ENCODE assay signal across 1 cellular context in genomic region chr15:55526559-55527036, GRCh38.
TF ChIP-seq lines count a peak whose summit lies in the region.

No MANE protein-coding gene starts in this region.

TF ChIP-seq in HepG2, 621 proteins besides CTCF, POLR2A, EP300 and RAD21 (continued from another document and continues in another):
- TF ChIP-seq USF2 (IDR thresholded peaks at IDR 0.05; ENCODE audit: low read depth, low read length) (peak; percentile 52), USF2 (CRISPR knock-in tag; IDR thresholded peaks at IDR 0.05; ENCODE audit: borderline replicate concordance) (peak; percentile 47; the same call in 1 of the 2 replicates), PTBP1 (IDR thresholded peaks at IDR 0.05; ENCODE audit: low read depth, low read length, poor library complexity, severe bottlenecking) (no peak), ZNF83 (CRISPR knock-in tag; IDR thresholded peaks at IDR 0.05; ENCODE audit: borderline replicate concordance) (no peak), ZNF3 (CRISPR knock-in tag; IDR thresholded peaks at IDR 0.05) (no peak), RBAK (CRISPR knock-in tag; IDR thresholded peaks at IDR 0.05) (no peak), ETS1 (CRISPR knock-in tag; IDR thresholded peaks at IDR 0.05) (no peak), ZNF567 (CRISPR knock-in tag; IDR thresholded peaks at IDR 0.05; ENCODE audit: borderline replicate concordance) (no peak), SP4 (CRISPR knock-in tag; IDR thresholded peaks at IDR 0.05) (peak; percentile 41; the same call in 1 of the 2 replicates), HDAC2 (CRISPR knock-in tag; IDR thresholded peaks at IDR 0.05) (no peak), ZNF407 (CRISPR knock-in tag; IDR thresholded peaks at IDR 0.05; ENCODE audit: not compliant biosample characterization) (no peak), PAX8 (CRISPR knock-in tag; IDR thresholded peaks at IDR 0.05; ENCODE audit: borderline replicate concordance) (no peak), RXRB (CRISPR knock-in tag; IDR thresholded peaks at IDR 0.05; ENCODE audit: borderline replicate concordance) (no peak), ELF1 (CRISPR knock-in tag; IDR thresholded peaks at IDR 0.05) (no peak), ZNF503 (CRISPR knock-in tag; IDR thresholded peaks at IDR 0.05) (no peak), ZNF557 (CRISPR knock-in tag; IDR thresholded peaks at IDR 0.05) (no peak), NAIF1 (CRISPR knock-in tag; IDR thresholded peaks at IDR 0.05; ENCODE audit: borderline replicate concordance) (no peak), HOXA5 (CRISPR knock-in tag; IDR thresholded peaks at IDR 0.05) (no peak), ZNF646 (CRISPR knock-in tag; IDR thresholded peaks at IDR 0.05) (no peak), ZNF574 (CRISPR knock-in tag; IDR thresholded peaks at IDR 0.05) (peak; percentile 75; the same call in 1 of the 2 replicates), ZBED4 (CRISPR knock-in tag; IDR thresholded peaks at IDR 0.05; ENCODE audit: borderline replicate concordance) (no peak), ZFAT (CRISPR knock-in tag; conservative IDR thresholded peaks at IDR 0.05) (no peak)
